ENCODE assay signal across 24 cellular contexts in genomic region chr11:5694642-5695041, GRCh38. TPM values are rescaled to one million over a fixed set of nuclear protein-coding genes. Genes with fewer than 3 reads are reported as not detected.
A peak's percentile ranks its signal among the peaks of the same experiment; 100 is the strongest.
DNase-seq lines count a peak whose midpoint lies in the region; ATAC-seq, FAIRE-seq and TF ChIP-seq lines count a peak whose summit lies in the region.
"Had no signal": no experiment of that assay in that cellular context is flagged by ENCODE, and none has a peak within 500 bp of the region (broad histone marks: within the 10 kb centered on the region; RNA-seq: fewer than 3 reads in every experiment).

No MANE protein-coding gene starts in this region.

- DNase-seq in activated naive CD4-positive, alpha-beta T cell treated with Interleukin-2 at 50 U/mL for 16 hours = no peak
- DNase-seq in T-helper 17 cell = no peak
- no peak for DNase-seq in astrocyte (ENCODE audit: low read depth)
- no peak for DNase-seq in stimulated activated naive B cell treated with anti-CD40 and anti-IgM and Interleukin-4, amounts not matched to agents 10 μg/mL and 1 μg/mL and 100 μg/mL, for 72 hours
- DNase-seq in nucleus accumbens (lab: John Stamatoyannopoulos, UW) = no peak
- no peak for DNase-seq in KG1 (lab: John Stamatoyannopoulos, UW)
- DNase-seq: activated gamma-delta T cell treated with Interleukin-2 at 50 U/mL for 16 hours, Caco-2, DND-41, mesenchymal stem cell, NCI-H146, NCI-H2171, NCI-H526 treated with DMSO at 0.1 percent for 48 hours, nephron progenitor cell, sigmoid colon had no signal

- FAIRE-seq in astrocyte (lab: Jason Lieb, UNC) = no peak
- FAIRE-seq: K562, TTC549 had no signal

- H3K4me1 Mint-ChIP-seq in activated naive CD4-positive, alpha-beta T cell treated with anti-CD3 and anti-CD28 coated beads, Interleukin-2, amount 50 U/mL, for 24 hours = peaks cover 69% of the 10 kb centered on the region
- peaks cover 53% of the 10 kb centered on the region for H3K4me1 Mint-ChIP-seq in T-helper 17 cell
- peaks cover 26% of the 10 kb centered on the region for H3K4me1 Mint-ChIP-seq in astrocyte (ENCODE audit: low read depth, unreplicated experiment)
- H3K4me1 Mint-ChIP-seq in stimulated activated naive B cell treated with anti-CD40 and anti-IgM and Interleukin-4, amounts not matched to agents 10 μg/mL and 1 μg/mL and 100 μg/mL, for 72 hours = peaks cover 43 to 70% of the 10 kb centered on the region in 2 donors

- H3K4me1 ChIP-seq in astrocyte (ENCODE audit: insufficient read depth, low read length) = peaks cover 13% of the 10 kb centered on the region

- no peaks in the 10 kb centered on the region for H3K36me3 ChIP-seq in astrocyte (ENCODE audit: insufficient read depth, low read length)

- no peaks in the 10 kb centered on the region for H3K27me3 Mint-ChIP-seq in activated naive CD4-positive, alpha-beta T cell treated with anti-CD3 and anti-CD28 coated beads, Interleukin-2, amount 50 U/mL, for 24 hours
- H3K27me3 Mint-ChIP-seq in T-helper 17 cell (no peaks in the 10 kb centered on the region), astrocyte (ENCODE audit: low read depth, unreplicated experiment) (no peaks in the 10 kb centered on the region)
- H3K27me3 Mint-ChIP-seq in stimulated activated naive B cell treated with anti-CD40 and anti-IgM and Interleukin-4, amounts not matched to agents 10 μg/mL and 1 μg/mL and 100 μg/mL, for 72 hours = no peaks in the 10 kb centered on the region
- H3K27me3 Mint-ChIP-seq: type B pancreatic cell had no signal

- H3K27me3 ChIP-seq in astrocyte (ENCODE audit: insufficient read depth, low read length) = no peaks in the 10 kb centered on the region
- H3K27me3 ChIP-seq: sigmoid colon had no signal

- peaks cover 19% of the 10 kb centered on the region for H3K36me3 Mint-ChIP-seq in activated naive CD4-positive, alpha-beta T cell treated with anti-CD3 and anti-CD28 coated beads, Interleukin-2, amount 50 U/mL, for 24 hours
- H3K36me3 Mint-ChIP-seq in T-helper 17 cell (ENCODE audit: low read depth) (peaks cover 16% of the 10 kb centered on the region), astrocyte (ENCODE audit: low read depth, unreplicated experiment) (peaks cover 34% of the 10 kb centered on the region)
- peaks cover 2 to 9% of the 10 kb centered on the region in 2 donors for H3K36me3 Mint-ChIP-seq in stimulated activated naive B cell treated with anti-CD40 and anti-IgM and Interleukin-4, amounts not matched to agents 10 μg/mL and 1 μg/mL and 100 μg/mL, for 72 hours
- H3K36me3 Mint-ChIP-seq: type B pancreatic cell had no signal

- no peak overlapping the region for H3K4me3 ChIP-seq in astrocyte (ENCODE audit: insufficient read depth, low read depth, low read length)
- H3K4me3 ChIP-seq: K562, sigmoid colon had no signal

- H3K79me2 ChIP-seq in astrocyte (ENCODE audit: insufficient read depth, low read length) = peaks cover 13% of the 10 kb centered on the region

- no peak overlapping the region for H2AFZ ChIP-seq in astrocyte (ENCODE audit: low read depth, low read length)

- no peaks in the 10 kb centered on the region for H4K20me1 ChIP-seq in astrocyte (ENCODE audit: insufficient read depth, low read length)

- no peak overlapping the region for H3K4me2 ChIP-seq in astrocyte (ENCODE audit: low read length)

- H3K9ac ChIP-seq in astrocyte (ENCODE audit: low read length) = no peak overlapping the region

- H3K9me3 ChIP-seq in T-helper 17 cell (ENCODE audit: control insufficient read depth, low read length, poor library complexity, severe bottlenecking) = no peaks in the 10 kb centered on the region
- no peaks in the 10 kb centered on the region for H3K9me3 ChIP-seq in astrocyte (ENCODE audit: insufficient read depth, low read depth, low read length)
- H3K9me3 ChIP-seq: Caco-2, sigmoid colon had no signal

- H3K27ac ChIP-seq in astrocyte (ENCODE audit: low read depth, low read length) = no peak overlapping the region
- H3K27ac ChIP-seq: RWPE1, sigmoid colon had no signal

- peak overlapping the region; percentile 86 for H3K27ac Mint-ChIP-seq in activated naive CD4-positive, alpha-beta T cell treated with anti-CD3 and anti-CD28 coated beads, Interleukin-2, amount 50 U/mL, for 24 hours
- H3K27ac Mint-ChIP-seq in T-helper 17 cell = peak overlapping the region; percentile 98
- no peak overlapping the region for H3K27ac Mint-ChIP-seq in astrocyte (ENCODE audit: unreplicated experiment)
- H3K27ac Mint-ChIP-seq in stimulated activated naive B cell treated with anti-CD40 and anti-IgM and Interleukin-4, amounts not matched to agents 10 μg/mL and 1 μg/mL and 100 μg/mL, for 72 hours = peak overlapping the region; percentile 49
- H3K27ac Mint-ChIP-seq: nephron progenitor cell, type B pancreatic cell had no signal

- no peak for TF ChIP-seq CTCF in astrocyte (IDR thresholded peaks at IDR 0.05; ENCODE audit: insufficient read depth, low read depth, low read length)

- no peaks in the 10 kb centered on the region for H3K9me3 Mint-ChIP-seq in activated naive CD4-positive, alpha-beta T cell treated with anti-CD3 and anti-CD28 coated beads, Interleukin-2, amount 50 U/mL, for 24 hours
- no peaks in the 10 kb centered on the region for H3K9me3 Mint-ChIP-seq in astrocyte (ENCODE audit: unreplicated experiment)
- no peaks in the 10 kb centered on the region for H3K9me3 Mint-ChIP-seq in stimulated activated naive B cell treated with anti-CD40 and anti-IgM and Interleukin-4, amounts not matched to agents 10 μg/mL and 1 μg/mL and 100 μg/mL, for 72 hours
- H3K9me3 Mint-ChIP-seq: nephron progenitor cell, type B pancreatic cell had no signal

- no peak for ATAC-seq in T-helper 17 cell
- no peak for ATAC-seq in stimulated activated naive B cell treated with anti-CD40 and anti-IgM and Interleukin-4, amounts not matched to agents 10 μg/mL and 1 μg/mL and 100 μg/mL, for 72 hours (replicated peaks)
- ATAC-seq: K562, SK-N-SH treated with all-trans-retinoic acid at 6 μM for 48 hours had no signal

- peak overlapping the region; percentile 64 for H3K4me3 Mint-ChIP-seq in activated naive CD4-positive, alpha-beta T cell treated with anti-CD3 and anti-CD28 coated beads, Interleukin-2, amount 50 U/mL, for 24 hours
- H3K4me3 Mint-ChIP-seq in T-helper 17 cell = peak overlapping the region; percentile 76
- H3K4me3 Mint-ChIP-seq in astrocyte (ENCODE audit: unreplicated experiment) = peak overlapping the region; percentile 1
- peak overlapping the region in 1 of 2 donors; percentile 11 for H3K4me3 Mint-ChIP-seq in stimulated activated naive B cell treated with anti-CD40 and anti-IgM and Interleukin-4, amounts not matched to agents 10 μg/mL and 1 μg/mL and 100 μg/mL, for 72 hours
- H3K4me3 Mint-ChIP-seq: nephron progenitor cell, type B pancreatic cell had no signal

RNA-seq across cellular contexts. Expression of gene TRIM22, which starts 5.1 kb away (rescaled TPM):
- total RNA-seq in T-helper 17 cell (100 to 1,000 TPM; 273 to 293 TPM), astrocyte (167 and 205 TPM in 2 replicates)
- total RNA-seq: Caco-2 had no signal

RNA-seq across cellular contexts. Expression of gene TRIM5, which starts 9.8 kb away (rescaled TPM):
- total RNA-seq in T-helper 17 cell (10 to 100 TPM in 1 of 2 donors, 1 to 10 TPM in 1; 9.9 to 10.4 TPM), astrocyte (45.3 and 55.6 TPM in 2 replicates)

RNA-seq across cellular contexts. Expression of gene OR56B1, which starts 41.6 kb away (rescaled TPM):
- total RNA-seq in T-helper 17 cell = under 1 TPM in 1 of 2 donors, not detected in 1; 0.20 TPM
- total RNA-seq in astrocyte = not detected in 2 replicates
- total RNA-seq: activated CD8-positive, alpha-beta memory T cell treated with anti-CD3 and anti-CD28 coated beads for 36 hours; Caco-2; glomerular endothelial cell; H4; K562 had no signal

RNA-seq across cellular contexts. Expression of gene OR52N4, which starts 59.4 kb away (rescaled TPM):
- 1 to 10 TPM; 1.3 to 1.4 TPM for total RNA-seq in T-helper 17 cell
- not detected in 2 replicates for total RNA-seq in astrocyte
- total RNA-seq: Caco-2, glomerular endothelial cell, H4, K562 had no signal
